8 cellular contexts compared by ENCODE assay signal in genomic region chr15:72365844-72366243, GRCh38. TPM values are rescaled to one million over a fixed set of nuclear protein-coding genes. Genes with fewer than 3 reads are reported as not detected.
DNase-seq lines count a peak whose midpoint lies in the region; ATAC-seq and TF ChIP-seq lines count a peak whose summit lies in the region.

No MANE protein-coding gene starts in this region.

- TF ChIP-seq CTCF in Peyer's patch (IDR thresholded peaks at IDR 0.05) (no peak), WERI-Rb-1 (IDR thresholded peaks at IDR 0.05; ENCODE audit: low read depth, low read length) (no peak)

- H3K4me3 Mint-ChIP-seq in activated T-cell treated with anti-CD3 and anti-CD28 coated beads, Interleukin-2, amount 50 U/mL, for 24 hours: no peak overlapping the region

- H3K27me3 ChIP-seq in Peyer's patch (no peaks in the 10 kb centered on the region), WERI-Rb-1 (ENCODE audit: insufficient read depth, low read depth, severe bottlenecking) (no peaks in the 10 kb centered on the region)

- DNase-seq in activated T-cell treated with anti-CD3 and anti-CD28 coated beads, Interleukin-2, amount 50 U/mL, for 24 hours: no peak
- DNase-seq in activated T-cell treated with anti-CD3 and anti-CD28 coated beads for 4 hours (no peak), Peyer's patch (peak in 2 of 3 donors; percentile 29 to 54), sciatic nerve (ENCODE audit: low spot score) (no peak), WERI-Rb-1 (no peak), NCI-H187 treated with DMSO at 0.1 percent for 48 hours (lab: John Stamatoyannopoulos, UW) (no peak), NCI-H2227 (lab: John Stamatoyannopoulos, UW; ENCODE audit: unreplicated experiment) (no peak)

- no peak for TF ChIP-seq POLR2A in Peyer's patch (IDR thresholded peaks at IDR 0.05)

- H3K9me3 ChIP-seq in Peyer's patch (no peaks in the 10 kb centered on the region), WERI-Rb-1 (ENCODE audit: severe bottlenecking) (no peaks in the 10 kb centered on the region)

- H3K27ac ChIP-seq in Peyer's patch (no peak overlapping the region), WERI-Rb-1 (no peak overlapping the region)

- intact Hi-C loops in sciatic nerve (cut with DNase I): no loop called here

- H3K4me3 ChIP-seq in Peyer's patch (no peak overlapping the region), WERI-Rb-1 (ENCODE audit: low read depth, low read length) (no peak overlapping the region)

- peaks cover 46% of the 10 kb centered on the region for H3K36me3 Mint-ChIP-seq in activated T-cell treated with anti-CD3 and anti-CD28 coated beads, Interleukin-2, amount 50 U/mL, for 24 hours (ENCODE audit: low read depth)

- H3K4me1 Mint-ChIP-seq in activated T-cell treated with anti-CD3 and anti-CD28 coated beads, Interleukin-2, amount 50 U/mL, for 24 hours (ENCODE audit: low read depth): peaks cover 42% of the 10 kb centered on the region

- peaks cover 0 to 18% (median 0%) of the 10 kb centered on the region in 4 donors for H3K4me1 ChIP-seq in Peyer's patch

- no peaks in the 10 kb centered on the region for H3K9me3 Mint-ChIP-seq in activated T-cell treated with anti-CD3 and anti-CD28 coated beads, Interleukin-2, amount 50 U/mL, for 24 hours

- peaks cover 0 to 9% (median 0%) of the 10 kb centered on the region in 3 donors for H3K36me3 ChIP-seq in Peyer's patch
- peaks cover 16% of the 10 kb centered on the region for H3K36me3 ChIP-seq in WERI-Rb-1

- peak overlapping the region; percentile 16 for H3K27ac Mint-ChIP-seq in activated T-cell treated with anti-CD3 and anti-CD28 coated beads, Interleukin-2, amount 50 U/mL, for 24 hours

- ATAC-seq in HG02938 (IDR thresholded peaks at IDR 0.05; ENCODE audit: unreplicated experiment): peak; percentile 92
- ATAC-seq in sciatic nerve: peak; percentile 60

- H3K27me3 Mint-ChIP-seq in activated T-cell treated with anti-CD3 and anti-CD28 coated beads, Interleukin-2, amount 50 U/mL, for 24 hours: no peaks in the 10 kb centered on the region

RNA-seq across cellular contexts. Expression of gene HEXA, which starts 10.0 kb away (rescaled TPM):
- 10 to 100 TPM; 45.4 to 81.4 (median 69.1) TPM for total RNA-seq in Peyer's patch
- 102 TPM for total RNA-seq in sciatic nerve

RNA-seq across cellular contexts. Expression of gene TMEM202, which starts 32.3 kb away (rescaled TPM):
- not detected for total RNA-seq in Peyer's patch
- total RNA-seq in sciatic nerve: not detected

RNA-seq across cellular contexts. Expression of gene CELF6, which starts 45.9 kb away (rescaled TPM):
- total RNA-seq in Peyer's patch: 1 to 10 TPM in 3 of 4 donors, not detected in 1; 1.8 to 3.7 (median 3.6) TPM
- 3.3 TPM for total RNA-seq in sciatic nerve

Comparison
In these comparisons a context has a peak if more than half of its experiments do, and no peak if none do; other contexts are left out.
1. DNase-seq: peak in Peyer's patch (2 of 3); none in activated T-cell treated with anti-CD3 and anti-CD28 coated beads, Interleukin-2, amount 50 U/mL, for 24 hours (single experiment), activated T-cell treated with anti-CD3 and anti-CD28 coated beads for 4 hours (single experiment), sciatic nerve (single experiment), WERI-Rb-1 (single experiment), NCI-H187 treated with DMSO at 0.1 percent for 48 hours (single experiment) and NCI-H2227 (single experiment).